ENCODE assay signal across 30 cellular contexts in genomic region chr12:55258288-55258687, GRCh38. TPM values are rescaled to one million over a fixed set of nuclear protein-coding genes. Genes with fewer than 3 reads are reported as not detected.
"Had no signal": no experiment of that assay in that cellular context is flagged by ENCODE, and none has a peak within 500 bp of the region (broad histone marks: within the 10 kb centered on the region; RNA-seq: fewer than 3 reads in every experiment).

No MANE protein-coding gene starts in this region.

- H3K27ac ChIP-seq: ascending aorta, cardiac muscle cell, colonic mucosa, epithelial cell of prostate, esophagus squamous epithelium, heart right ventricle, lower lobe of right lung, right atrium auricular region, stomach, thyroid gland had no signal

- H3K4me1 Mint-ChIP-seq: activated CD4-positive, alpha-beta T cell treated with anti-CD3 and anti-CD28 coated beads, Interleukin-2, amount 10 ng/mL, durations not matched to agents 24 days and 14 days; activated naive CD4-positive, alpha-beta T cell treated with anti-CD3 and anti-CD28 coated beads, Interleukin-2, amount 10 ng/mL, durations not matched to agents 7 days and 5 days; activated naive CD8-positive, alpha-beta T cell treated with anti-CD3 and anti-CD28 coated beads, Interleukin-2, amount 10 ng/mL, durations not matched to agents 7 days and 5 days; brain; natural killer cell; stimulated activated memory B cell treated with anti-CD40 and anti-IgM and Interleukin-4, amounts not matched to agents 10 μg/mL and 1 μg/mL and 100 μg/mL, for 72 hours had no signal

- H3K9me3 ChIP-seq: ascending aorta, colonic mucosa, esophagus squamous epithelium, heart right ventricle, lower lobe of right lung, right atrium auricular region, thyroid gland had no signal

- DNase-seq: activated CD4-positive, alpha-beta memory T cell treated with anti-CD3 and anti-CD28 coated beads for 36 hours; activated CD4-positive, alpha-beta T cell treated with anti-CD3 and anti-CD28 coated beads, Interleukin-2, amount 10 ng/mL, durations not matched to agents 24 days and 14 days; activated CD4-positive, CD25-positive, alpha-beta regulatory T cell treated with anti-CD3 and anti-CD28 coated beads, Interleukin-2, amount 50 U/mL, for 72 hours; activated CD8-positive, alpha-beta memory T cell treated with anti-CD3 and anti-CD28 coated beads, Interleukin-2, amount 50 U/mL, for 48 hours; activated gamma-delta T cell; activated naive CD4-positive, alpha-beta T cell treated with anti-CD3 and anti-CD28 coated beads, Interleukin-2, amount 10 ng/mL, durations not matched to agents 7 days and 5 days; activated naive CD8-positive, alpha-beta T cell treated with anti-CD3 and anti-CD28 coated beads, Interleukin-2, amount 10 ng/mL, durations not matched to agents 7 days and 5 days; activated T-cell treated with anti-CD3 and anti-CD28 coated beads, Interleukin-2, amount 50 U/mL, for 24 hours; cerebellar nuclear complex; colonic mucosa; effector CD8-positive, alpha-beta T cell; esophagus squamous epithelium; foreskin melanocyte; heart right ventricle; lower lobe of right lung; mesenchymal stem cell; natural killer cell; stimulated activated CD4-positive, alpha-beta T cell treated with anti-CD3 and anti-CD28 coated beads, Interleukin-1b, Interleukin-23, amount 100 ng/mL, for 48 hours; stimulated activated CD4-positive, alpha-beta T cell treated with anti-CD3 and anti-CD28 coated beads, Interleukin-4, amount 100 ng/mL, for 4 hours; stimulated activated CD8-positive, alpha-beta memory T cell treated with anti-CD3 and anti-CD28 coated beads, Interleukin-4, amount 100 ng/mL, for 48 hours; stomach; thyroid gland had no signal

- H3K4me1 ChIP-seq: ascending aorta, colonic mucosa, esophagus squamous epithelium, heart right ventricle, lower lobe of right lung, right atrium auricular region, stomach, thyroid gland had no signal

- H3K9me3 Mint-ChIP-seq: activated CD4-positive, alpha-beta memory T cell treated with anti-CD3 and anti-CD28 coated beads for 36 hours; activated CD4-positive, alpha-beta T cell treated with anti-CD3 and anti-CD28 coated beads, Interleukin-2, amount 10 ng/mL, durations not matched to agents 24 days and 14 days; activated naive CD4-positive, alpha-beta T cell treated with anti-CD3 and anti-CD28 coated beads, Interleukin-2, amount 10 ng/mL, durations not matched to agents 7 days and 5 days; activated naive CD8-positive, alpha-beta T cell treated with anti-CD3 and anti-CD28 coated beads, Interleukin-2, amount 10 ng/mL, durations not matched to agents 7 days and 5 days; activated T-cell treated with anti-CD3 and anti-CD28 coated beads, Interleukin-2, amount 50 U/mL, for 24 hours; brain; natural killer cell; stimulated activated memory B cell treated with anti-CD40 and anti-IgM and Interleukin-4, amounts not matched to agents 10 μg/mL and 1 μg/mL and 100 μg/mL, for 72 hours had no signal

- H3K4me3 ChIP-seq: ascending aorta, cardiac muscle cell, colonic mucosa, esophagus squamous epithelium, heart right ventricle, lower lobe of right lung, right atrium auricular region, smooth muscle cell, stomach, thyroid gland had no signal

- H3K27ac Mint-ChIP-seq: activated CD4-positive, alpha-beta memory T cell treated with anti-CD3 and anti-CD28 coated beads for 36 hours; activated CD4-positive, alpha-beta T cell treated with anti-CD3 and anti-CD28 coated beads, Interleukin-2, amount 10 ng/mL, durations not matched to agents 24 days and 14 days; activated naive CD4-positive, alpha-beta T cell treated with anti-CD3 and anti-CD28 coated beads, Interleukin-2, amount 10 ng/mL, durations not matched to agents 7 days and 5 days; activated naive CD8-positive, alpha-beta T cell treated with anti-CD3 and anti-CD28 coated beads, Interleukin-2, amount 10 ng/mL, durations not matched to agents 7 days and 5 days; activated T-cell treated with anti-CD3 and anti-CD28 coated beads, Interleukin-2, amount 50 U/mL, for 24 hours; brain; natural killer cell; stimulated activated memory B cell treated with anti-CD40 and anti-IgM and Interleukin-4, amounts not matched to agents 10 μg/mL and 1 μg/mL and 100 μg/mL, for 72 hours had no signal

- H3K27me3 ChIP-seq: ascending aorta, cardiac muscle cell, colonic mucosa, esophagus squamous epithelium, heart right ventricle, right atrium auricular region, stomach, thyroid gland had no signal

- H3K36me3 ChIP-seq: ascending aorta, cardiac muscle cell, colonic mucosa, esophagus squamous epithelium, heart right ventricle, lower lobe of right lung, right atrium auricular region, stomach, thyroid gland had no signal

- H3K4me2 ChIP-seq: smooth muscle cell had no signal

- H3K27me3 Mint-ChIP-seq: brain; stimulated activated memory B cell treated with anti-CD40 and anti-IgM and Interleukin-4, amounts not matched to agents 10 μg/mL and 1 μg/mL and 100 μg/mL, for 72 hours had no signal

- H3K4me3 Mint-ChIP-seq: activated CD4-positive, alpha-beta memory T cell treated with anti-CD3 and anti-CD28 coated beads for 36 hours; activated CD4-positive, alpha-beta T cell treated with anti-CD3 and anti-CD28 coated beads, Interleukin-2, amount 10 ng/mL, durations not matched to agents 24 days and 14 days; activated naive CD4-positive, alpha-beta T cell treated with anti-CD3 and anti-CD28 coated beads, Interleukin-2, amount 10 ng/mL, durations not matched to agents 7 days and 5 days; activated naive CD8-positive, alpha-beta T cell treated with anti-CD3 and anti-CD28 coated beads, Interleukin-2, amount 10 ng/mL, durations not matched to agents 7 days and 5 days; activated T-cell treated with anti-CD3 and anti-CD28 coated beads, Interleukin-2, amount 50 U/mL, for 24 hours; brain; natural killer cell; stimulated activated memory B cell treated with anti-CD40 and anti-IgM and Interleukin-4, amounts not matched to agents 10 μg/mL and 1 μg/mL and 100 μg/mL, for 72 hours had no signal

- ATAC-seq: heart right ventricle; left lobe of liver; lower lobe of right lung; natural killer cell; stimulated activated memory B cell treated with anti-CD40 and anti-IgM and Interleukin-4, amounts not matched to agents 10 μg/mL and 1 μg/mL and 100 μg/mL, for 72 hours had no signal

- H3K36me3 Mint-ChIP-seq: activated CD4-positive, alpha-beta memory T cell treated with anti-CD3 and anti-CD28 coated beads for 36 hours; activated naive CD4-positive, alpha-beta T cell treated with anti-CD3 and anti-CD28 coated beads, Interleukin-2, amount 10 ng/mL, durations not matched to agents 7 days and 5 days; activated naive CD8-positive, alpha-beta T cell treated with anti-CD3 and anti-CD28 coated beads, Interleukin-2, amount 10 ng/mL, durations not matched to agents 7 days and 5 days; brain; natural killer cell; stimulated activated memory B cell treated with anti-CD40 and anti-IgM and Interleukin-4, amounts not matched to agents 10 μg/mL and 1 μg/mL and 100 μg/mL, for 72 hours had no signal

RNA-seq across cellular contexts. Expression of gene OR6C74, which starts 13.9 kb away (rescaled TPM):
- polyA plus RNA-seq: cardiac muscle cell, heart right ventricle, smooth muscle cell, stomach had no signal

RNA-seq across cellular contexts. Expression of gene OR10A7, which starts 37.5 kb away (rescaled TPM):
- polyA plus RNA-seq: cardiac muscle cell, heart right ventricle, smooth muscle cell, stomach had no signal

RNA-seq across cellular contexts. Expression of gene OR6C6, which starts 38.1 kb away (rescaled TPM):
- polyA plus RNA-seq: cardiac muscle cell, heart right ventricle, smooth muscle cell, stomach had no signal

RNA-seq across cellular contexts. Expression of gene OR6C1, which starts 55.9 kb away (rescaled TPM):
- polyA plus RNA-seq: cardiac muscle cell, heart right ventricle, smooth muscle cell, stomach had no signal
